In the genomic region with DNA sequence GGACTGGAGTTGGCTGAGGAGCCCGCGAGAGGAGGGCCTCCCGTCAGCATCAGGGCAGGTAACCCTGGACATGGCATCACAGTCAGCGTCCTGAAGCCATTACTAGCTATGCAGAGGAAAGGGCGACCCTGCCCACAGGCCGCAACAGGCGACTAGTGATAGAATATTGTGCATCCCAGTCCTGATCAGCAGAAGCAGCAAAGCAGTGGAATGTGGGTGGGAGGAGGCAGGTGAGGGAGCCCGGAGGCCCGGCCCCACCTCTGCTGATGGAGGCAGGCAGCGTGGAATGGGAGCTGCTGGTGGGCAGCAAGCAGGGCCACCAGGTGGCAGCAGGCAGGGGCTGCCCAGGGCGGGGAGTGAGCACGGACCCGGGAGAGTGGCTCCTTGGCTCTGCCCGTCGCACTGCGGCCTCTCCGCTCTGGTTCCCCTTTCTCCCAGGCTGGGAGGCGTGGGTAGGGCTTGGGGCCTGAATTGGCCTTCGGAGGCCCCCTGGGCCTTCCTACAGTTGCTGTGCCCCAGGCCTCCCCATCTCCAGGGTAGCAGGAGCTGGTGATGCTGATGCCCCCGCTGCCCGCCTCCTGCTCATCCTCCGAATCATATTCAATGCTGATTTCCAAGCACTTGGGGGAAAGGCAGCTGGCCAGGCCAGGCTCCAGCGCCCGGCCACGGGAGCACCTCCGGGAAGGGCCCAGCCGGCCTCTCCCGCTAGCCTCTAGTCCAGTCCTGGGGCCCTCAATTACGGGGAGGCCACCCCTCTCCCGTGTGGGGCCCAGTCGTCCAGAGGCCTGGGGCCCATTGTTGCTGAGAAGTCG, we compare ENCODE assay signal across 2 cellular contexts.
TF ChIP-seq lines count a peak whose summit lies in the region.

No MANE protein-coding gene starts in this region.

TF ChIP-seq in K562, 482 proteins besides CTCF, POLR2A, EP300 and RAD21 (continues in another document):
- TF ChIP-seq ZNF324 (CRISPR knock-in tag; IDR thresholded peaks at IDR 0.05): no peak
- no peak for TF ChIP-seq RBM14 (IDR thresholded peaks at IDR 0.05; ENCODE audit: borderline replicate concordance, insufficient read depth, low read depth, low read length)
- TF ChIP-seq, protein P1, sequence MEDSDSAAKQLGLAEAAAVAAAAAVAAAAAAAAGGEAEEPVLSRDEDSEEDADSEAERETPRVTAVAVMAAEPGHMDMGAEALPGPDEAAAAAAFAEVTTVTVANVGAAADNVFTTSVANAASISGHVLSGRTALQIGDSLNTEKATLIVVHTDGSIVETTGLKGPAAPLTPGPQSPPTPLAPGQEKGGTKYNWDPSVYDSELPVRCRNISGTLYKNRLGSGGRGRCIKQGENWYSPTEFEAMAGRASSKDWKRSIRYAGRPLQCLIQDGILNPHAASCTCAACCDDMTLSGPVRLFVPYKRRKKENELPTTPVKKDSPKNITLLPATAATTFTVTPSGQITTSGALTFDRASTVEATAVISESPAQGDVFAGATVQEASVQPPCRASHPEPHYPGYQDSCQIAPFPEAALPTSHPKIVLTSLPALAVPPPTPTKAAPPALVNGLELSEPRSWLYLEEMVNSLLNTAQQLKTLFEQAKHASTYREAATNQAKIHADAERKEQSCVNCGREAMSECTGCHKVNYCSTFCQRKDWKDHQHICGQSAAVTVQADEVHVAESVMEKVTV (CRISPR knock-in tag; IDR thresholded peaks at IDR 0.05): no peak
- no peak for TF ChIP-seq DNMT1 (IDR thresholded peaks at IDR 0.05)
- TF ChIP-seq, protein P2, sequence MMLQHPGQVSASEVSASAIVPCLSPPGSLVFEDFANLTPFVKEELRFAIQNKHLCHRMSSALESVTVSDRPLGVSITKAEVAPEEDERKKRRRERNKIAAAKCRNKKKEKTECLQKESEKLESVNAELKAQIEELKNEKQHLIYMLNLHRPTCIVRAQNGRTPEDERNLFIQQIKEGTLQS (IDR thresholded peaks at IDR 0.05): no peak
- TF ChIP-seq, protein P2 (CRISPR knock-in tag; conservative IDR thresholded peaks at IDR 0.05): no peak
- no peak for TF ChIP-seq HSF4 (CRISPR knock-in tag; IDR thresholded peaks at IDR 0.05; ENCODE audit: borderline replicate concordance)
- TF ChIP-seq, protein P3, sequence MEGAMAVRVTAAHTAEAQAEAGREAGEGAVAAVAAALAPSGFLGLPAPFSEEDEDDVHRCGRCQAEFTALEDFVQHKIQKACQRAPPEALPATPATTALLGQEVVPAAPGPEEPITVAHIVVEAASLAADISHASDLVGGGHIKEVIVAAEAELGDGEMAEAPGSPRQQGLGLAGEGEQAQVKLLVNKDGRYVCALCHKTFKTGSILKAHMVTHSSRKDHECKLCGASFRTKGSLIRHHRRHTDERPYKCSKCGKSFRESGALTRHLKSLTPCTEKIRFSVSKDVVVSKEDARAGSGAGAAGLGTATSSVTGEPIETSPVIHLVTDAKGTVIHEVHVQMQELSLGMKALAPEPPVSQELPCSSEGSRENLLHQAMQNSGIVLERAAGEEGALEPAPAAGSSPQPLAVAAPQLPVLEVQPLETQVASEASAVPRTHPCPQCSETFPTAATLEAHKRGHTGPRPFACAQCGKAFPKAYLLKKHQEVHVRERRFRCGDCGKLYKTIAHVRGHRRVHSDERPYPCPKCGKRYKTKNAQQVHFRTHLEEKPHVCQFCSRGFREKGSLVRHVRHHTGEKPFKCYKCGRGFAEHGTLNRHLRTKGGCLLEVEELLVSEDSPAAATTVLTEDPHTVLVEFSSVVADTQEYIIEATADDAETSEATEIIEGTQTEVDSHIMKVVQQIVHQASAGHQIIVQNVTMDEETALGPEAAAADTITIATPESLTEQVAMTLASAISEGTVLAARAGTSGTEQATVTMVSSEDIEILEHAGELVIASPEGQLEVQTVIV (CRISPR knock-in tag; IDR thresholded peaks at IDR 0.05; ENCODE audit: borderline replicate concordance): no peak
- TF ChIP-seq KDM1A (IDR thresholded peaks at IDR 0.05): no peak
- TF ChIP-seq ZNF197 (CRISPR knock-in tag; IDR thresholded peaks at IDR 0.05; ENCODE audit: low read depth): no peak
- TF ChIP-seq, protein P4, sequence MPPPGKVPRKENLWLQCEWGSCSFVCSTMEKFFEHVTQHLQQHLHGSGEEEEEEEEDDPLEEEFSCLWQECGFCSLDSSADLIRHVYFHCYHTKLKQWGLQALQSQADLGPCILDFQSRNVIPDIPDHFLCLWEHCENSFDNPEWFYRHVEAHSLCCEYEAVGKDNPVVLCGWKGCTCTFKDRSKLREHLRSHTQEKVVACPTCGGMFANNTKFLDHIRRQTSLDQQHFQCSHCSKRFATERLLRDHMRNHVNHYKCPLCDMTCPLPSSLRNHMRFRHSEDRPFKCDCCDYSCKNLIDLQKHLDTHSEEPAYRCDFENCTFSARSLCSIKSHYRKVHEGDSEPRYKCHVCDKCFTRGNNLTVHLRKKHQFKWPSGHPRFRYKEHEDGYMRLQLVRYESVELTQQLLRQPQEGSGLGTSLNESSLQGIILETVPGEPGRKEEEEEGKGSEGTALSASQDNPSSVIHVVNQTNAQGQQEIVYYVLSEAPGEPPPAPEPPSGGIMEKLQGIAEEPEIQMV (tag; conservative IDR thresholded peaks at IDR 0.05; ENCODE audit: low read depth): no peak
- no peak for TF ChIP-seq POLR2AphosphoS5 (IDR thresholded peaks at IDR 0.05; ENCODE audit: control insufficient read depth, insufficient read depth, low read depth, low read length)
- TF ChIP-seq, protein P5, sequence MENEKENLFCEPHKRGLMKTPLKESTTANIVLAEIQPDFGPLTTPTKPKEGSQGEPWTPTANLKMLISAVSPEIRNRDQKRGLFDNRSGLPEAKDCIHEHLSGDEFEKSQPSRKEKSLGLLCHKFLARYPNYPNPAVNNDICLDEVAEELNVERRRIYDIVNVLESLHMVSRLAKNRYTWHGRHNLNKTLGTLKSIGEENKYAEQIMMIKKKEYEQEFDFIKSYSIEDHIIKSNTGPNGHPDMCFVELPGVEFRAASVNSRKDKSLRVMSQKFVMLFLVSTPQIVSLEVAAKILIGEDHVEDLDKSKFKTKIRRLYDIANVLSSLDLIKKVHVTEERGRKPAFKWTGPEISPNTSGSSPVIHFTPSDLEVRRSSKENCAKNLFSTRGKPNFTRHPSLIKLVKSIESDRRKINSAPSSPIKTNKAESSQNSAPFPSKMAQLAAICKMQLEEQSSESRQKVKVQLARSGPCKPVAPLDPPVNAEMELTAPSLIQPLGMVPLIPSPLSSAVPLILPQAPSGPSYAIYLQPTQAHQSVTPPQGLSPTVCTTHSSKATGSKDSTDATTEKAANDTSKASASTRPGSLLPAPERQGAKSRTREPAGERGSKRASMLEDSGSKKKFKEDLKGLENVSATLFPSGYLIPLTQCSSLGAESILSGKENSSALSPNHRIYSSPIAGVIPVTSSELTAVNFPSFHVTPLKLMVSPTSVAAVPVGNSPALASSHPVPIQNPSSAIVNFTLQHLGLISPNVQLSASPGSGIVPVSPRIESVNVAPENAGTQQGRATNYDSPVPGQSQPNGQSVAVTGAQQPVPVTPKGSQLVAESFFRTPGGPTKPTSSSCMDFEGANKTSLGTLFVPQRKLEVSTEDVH (IDR thresholded peaks at IDR 0.05; ENCODE audit: low read depth, partially characterized antibody): no peak
- no peak for TF ChIP-seq HNRNPK (IDR thresholded peaks at IDR 0.05; ENCODE audit: low read depth, low read length, poor library complexity, severe bottlenecking)
- no peak for TF ChIP-seq CHD2 (IDR thresholded peaks at IDR 0.05; ENCODE audit: low read depth, low read length)

TF ChIP-seq in HEK293T, 16 proteins besides CTCF, POLR2A, EP300 and RAD21:
- TF ChIP-seq SP1 (IDR thresholded peaks at IDR 0.05): no peak
- TF ChIP-seq HDGF (IDR thresholded peaks at IDR 0.05; ENCODE audit: borderline replicate concordance): no peak
- TF ChIP-seq SUZ12 (IDR thresholded peaks at IDR 0.05): no peak
- TF ChIP-seq CTBP1 (IDR thresholded peaks at IDR 0.05; ENCODE audit: borderline replicate concordance): no peak
- no peak for TF ChIP-seq BHLHE40 (IDR thresholded peaks at IDR 0.05; ENCODE audit: borderline replicate concordance)
- TF ChIP-seq FOXK2 (IDR thresholded peaks at IDR 0.05): no peak
- no peak for TF ChIP-seq LEF1 (IDR thresholded peaks at IDR 0.05; ENCODE audit: borderline replicate concordance)
- TF ChIP-seq TARDBP (IDR thresholded peaks at IDR 0.05): no peak
- TF ChIP-seq L3MBTL2 (conservative IDR thresholded peaks at IDR 0.05): no peak
- TF ChIP-seq ELF4 (IDR thresholded peaks at IDR 0.05): no peak
- TF ChIP-seq FOXA1 (IDR thresholded peaks at IDR 0.05): no peak
- TF ChIP-seq FOXM1 (IDR thresholded peaks at IDR 0.05; ENCODE audit: borderline replicate concordance): no peak
- TF ChIP-seq, protein P6, sequence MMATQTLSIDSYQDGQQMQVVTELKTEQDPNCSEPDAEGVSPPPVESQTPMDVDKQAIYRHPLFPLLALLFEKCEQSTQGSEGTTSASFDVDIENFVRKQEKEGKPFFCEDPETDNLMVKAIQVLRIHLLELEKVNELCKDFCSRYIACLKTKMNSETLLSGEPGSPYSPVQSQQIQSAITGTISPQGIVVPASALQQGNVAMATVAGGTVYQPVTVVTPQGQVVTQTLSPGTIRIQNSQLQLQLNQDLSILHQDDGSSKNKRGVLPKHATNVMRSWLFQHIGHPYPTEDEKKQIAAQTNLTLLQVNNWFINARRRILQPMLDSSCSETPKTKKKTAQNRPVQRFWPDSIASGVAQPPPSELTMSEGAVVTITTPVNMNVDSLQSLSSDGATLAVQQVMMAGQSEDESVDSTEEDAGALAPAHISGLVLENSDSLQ (IDR thresholded peaks at IDR 0.05): no peak
- TF ChIP-seq NFRKB (IDR thresholded peaks at IDR 0.05): no peak
- TF ChIP-seq ZNF384 (IDR thresholded peaks at IDR 0.05): no peak
- no peak for TF ChIP-seq ARNT (IDR thresholded peaks at IDR 0.05)
